13 cellular contexts compared by ENCODE assay signal in genomic region chr6:122996797-122997520, GRCh38. TPM values are rescaled to one million over a fixed set of nuclear protein-coding genes. Genes with fewer than 3 reads are reported as not detected.
DNase-seq lines count a peak whose midpoint lies in the region; ATAC-seq and TF ChIP-seq lines count a peak whose summit lies in the region.
"Had no signal": no experiment of that assay in that cellular context is flagged by ENCODE, and none has a peak within 500 bp of the region (broad histone marks: within the 10 kb centered on the region; RNA-seq: fewer than 3 reads in every experiment).

No MANE protein-coding gene starts in this region.

- H3K27me3 ChIP-seq in mesendoderm (ENCODE audit: insufficient read depth, low read length, poor library complexity) (peaks cover 2% of the 10 kb centered on the region), thoracic aorta (replicated peaks; ENCODE audit: insufficient read depth) (peaks cover 7% of the 10 kb centered on the region)

- POLR2A ChIA-PET in WTC11 (lab: Charles Lee), result no interaction called here

- no peaks in the 10 kb centered on the region for H3K79me1 ChIP-seq in mesendoderm (ENCODE audit: low read length)

- no peaks in the 10 kb centered on the region for H3K36me3 Mint-ChIP-seq in WTC11

- peak overlapping the region; percentile 56 for H3K4me2 ChIP-seq in mesendoderm (ENCODE audit: low read length)

- ATAC-seq in WTC11, result no peak
- ATAC-seq in thoracic aorta (ENCODE audit: insufficient number of reproducible peaks, low FRiP score, low read depth), result no peak
- ATAC-seq in HG03108 (IDR thresholded peaks at IDR 0.05; ENCODE audit: unreplicated experiment), result no peak

- no CpG with 5 or more reads among the region's 19 CpGs for WGBS in mesendoderm (ENCODE audit: extremely low coverage, insufficient coverage, low lambda C conversion rate)

- TF ChIP-seq CTCF in WTC11 (IDR thresholded peaks at IDR 0.05) (no peak), thoracic aorta (IDR thresholded peaks at IDR 0.05) (no peak)

- H3K27ac ChIP-seq in mesendoderm (ENCODE audit: low read depth, low read length) (no peak overlapping the region), thoracic aorta (no peak overlapping the region)

- H3K18ac ChIP-seq in mesendoderm (ENCODE audit: low read length), result no peak overlapping the region

- H3K36me3 ChIP-seq in mesendoderm (ENCODE audit: control insufficient read depth, insufficient read depth, low read length), result no peaks in the 10 kb centered on the region
- H3K36me3 ChIP-seq in thoracic aorta, result no peaks in the 10 kb centered on the region

- H2BK15ac ChIP-seq in mesendoderm (replicated peaks; ENCODE audit: low read depth), result no peak overlapping the region

- no peak overlapping the region for H3K27ac Mint-ChIP-seq in WTC11
- H3K27ac Mint-ChIP-seq: activated CD4-positive, alpha-beta T cell treated with anti-CD3 and anti-CD28 coated beads, Interleukin-2, amount 10 ng/mL, durations not matched to agents 24 days and 14 days had no signal

- no peak overlapping the region for H4K5ac ChIP-seq in mesendoderm (ENCODE audit: low read length)

- no peaks in the 10 kb centered on the region for H3K79me2 ChIP-seq in mesendoderm (ENCODE audit: control insufficient read depth, insufficient read depth, low read length)

- peak overlapping the region; percentile 93 for H3K56ac ChIP-seq in mesendoderm (ENCODE audit: low read length)

- peak overlapping the region; percentile 47 for H3K4me3 ChIP-seq in mesendoderm (ENCODE audit: low read length)
- peak overlapping the region; percentile 64 for H3K4me3 ChIP-seq in thoracic aorta

- H3K27me3 Mint-ChIP-seq in WTC11 (ENCODE audit: low read depth), result peaks cover 66% of the 10 kb centered on the region

- DNase-seq in NCI-H748 (lab: John Stamatoyannopoulos, UW; ENCODE audit: unreplicated experiment) (peak; percentile 27), NCI-H748 treated with DMSO at 0.1 percent for 48 hours (lab: John Stamatoyannopoulos, UW) (no peak), WTC11 (ENCODE audit: low spot score) (no peak), mesendoderm (no peak), thoracic aorta (ENCODE audit: low spot score) (no peak), inferior parietal cortex (ENCODE audit: extremely low spot score) (no peak)
- DNase-seq in activated naive CD4-positive, alpha-beta T cell treated with anti-CD3 and anti-CD28 coated beads, Interleukin-2, amount 50 U/mL, for 16 hours, result no peak
- DNase-seq: activated CD4-positive, alpha-beta T cell treated with anti-CD3 and anti-CD28 coated beads, Interleukin-2, amount 10 ng/mL, durations not matched to agents 24 days and 14 days; dermis blood vessel endothelial cell; SHP77 treated with DMSO at 0.1 percent for 48 hours; stimulated activated CD4-positive, alpha-beta T cell treated with anti-CD3 and anti-CD28 coated beads, Interleukin-4, amount 100 ng/mL, for 1 hour had no signal

- H2AK5ac ChIP-seq in mesendoderm (ENCODE audit: low read length), result no peak overlapping the region

- H2BK120ac ChIP-seq in mesendoderm (ENCODE audit: low read depth, low read length), result no peak overlapping the region

- H3K23ac ChIP-seq in mesendoderm (ENCODE audit: low read length), result no peak overlapping the region

- peak overlapping the region; percentile 81 for H3K9ac ChIP-seq in mesendoderm (ENCODE audit: low read length)

- CTCF ChIA-PET in WTC11 (lab: Charles Lee), result interaction anchor here (0.8 to 1.6 kb wide), 2 partner anchors 50 to 128 kb away, joined by 3 to 4 read pairs; no protein-coding TSS in a partner anchor

- peaks cover 14% of the 10 kb centered on the region for H3K4me1 Mint-ChIP-seq in WTC11
- H3K4me1 Mint-ChIP-seq: activated CD4-positive, alpha-beta T cell treated with anti-CD3 and anti-CD28 coated beads, Interleukin-2, amount 10 ng/mL, durations not matched to agents 24 days and 14 days had no signal

- no peak overlapping the region for H3K4ac ChIP-seq in mesendoderm (ENCODE audit: low read depth, low read length)

- H4K8ac ChIP-seq in mesendoderm (ENCODE audit: low read depth, low read length), result no peak overlapping the region

- no peak overlapping the region for H2BK5ac ChIP-seq in mesendoderm (ENCODE audit: low read length)

- peak overlapping the region; percentile 84 for H3K4me3 Mint-ChIP-seq in WTC11
- H3K4me3 Mint-ChIP-seq: activated CD4-positive, alpha-beta T cell treated with anti-CD3 and anti-CD28 coated beads, Interleukin-2, amount 10 ng/mL, durations not matched to agents 24 days and 14 days had no signal

- no peaks in the 10 kb centered on the region for H3K4me1 ChIP-seq in mesendoderm (ENCODE audit: control insufficient read depth, low read depth, low read length)
- peaks cover 4 to 9% of the 10 kb centered on the region in 2 donors for H3K4me1 ChIP-seq in thoracic aorta (ENCODE audit: control insufficient read depth in 1 of 2, low read depth in 2 of 2)

- no peaks in the 10 kb centered on the region for H3K9me3 Mint-ChIP-seq in WTC11
- H3K9me3 Mint-ChIP-seq: activated CD4-positive, alpha-beta T cell treated with anti-CD3 and anti-CD28 coated beads, Interleukin-2, amount 10 ng/mL, durations not matched to agents 24 days and 14 days had no signal

- H3K9me3 ChIP-seq in thoracic aorta, result no peaks in the 10 kb centered on the region

TF ChIP-seq in WTC11, 78 proteins besides CTCF, POLR2A, EP300 and RAD21 (continues in another document):
- TF ChIP-seq ZNF263 (CRISPR knock-in tag; IDR thresholded peaks at IDR 0.05; ENCODE audit: low read depth) (no peak), ZNF532 (CRISPR knock-in tag; IDR thresholded peaks at IDR 0.05; ENCODE audit: borderline replicate concordance) (no peak), TEAD1 (CRISPR knock-in tag; IDR thresholded peaks at IDR 0.05) (no peak), ZNF281 (CRISPR knock-in tag; IDR thresholded peaks at IDR 0.05) (no peak), MLX (CRISPR knock-in tag; IDR thresholded peaks at IDR 0.05) (no peak)

RNA-seq across cellular contexts. Expression of gene CLVS2, which starts 0.9 kb away (rescaled TPM):
- total RNA-seq in WTC11 (2021), result 0.46 to 0.90 TPM (median 0.60 TPM) in 3 replicates
- 0.77 TPM for polyA plus RNA-seq in mesendoderm (2013, experiment 1 of 2)
- 0.56 TPM for polyA plus RNA-seq in mesendoderm (2013, experiment 2 of 2)
- under 1 TPM in 1 of 2 donors, not detected in 1; 0.07 TPM for total RNA-seq in thoracic aorta
- total RNA-seq: activated CD4-positive, alpha-beta T cell treated with anti-CD3 and anti-CD28 coated beads, Interleukin-2, amount 10 ng/mL, durations not matched to agents 24 days and 14 days; dermis blood vessel endothelial cell had no signal
- polyA plus RNA-seq: BJ had no signal
